ENCODE assay signal across 17 cellular contexts in the genomic region with DNA sequence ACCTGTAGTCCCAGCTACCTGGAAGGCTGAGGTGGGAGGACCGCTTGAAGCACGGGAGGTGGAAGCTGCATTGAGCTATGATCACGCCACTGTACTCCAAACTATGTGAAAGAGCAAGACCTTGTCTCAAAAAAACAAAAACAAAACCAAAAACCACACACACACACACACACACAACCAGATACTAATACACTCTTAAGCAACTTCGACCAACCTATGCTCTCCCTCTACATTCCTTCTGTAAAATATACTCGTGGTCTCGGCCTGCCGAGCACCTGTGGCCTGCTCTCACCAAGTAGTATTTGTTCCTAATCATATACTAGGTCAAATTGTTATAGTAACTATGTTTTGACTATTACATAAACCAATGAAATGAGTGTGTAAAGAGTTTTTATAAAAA. TPM values are rescaled to one million over a fixed set of nuclear protein-coding genes. Genes with fewer than 3 reads are reported as not detected.
DNase-seq lines count a peak whose midpoint lies in the region; ATAC-seq and TF ChIP-seq lines count a peak whose summit lies in the region.
"Had no signal": no experiment of that assay in that cellular context is flagged by ENCODE, and none has a peak within 500 bp of the region (broad histone marks: within the 10 kb centered on the region; RNA-seq: fewer than 3 reads in every experiment).

No MANE protein-coding gene starts in this region.

- no peak overlapping the region for H2AFZ ChIP-seq in GM23338

- no peaks in the 10 kb centered on the region for H3K27me3 ChIP-seq in CD4-positive, alpha-beta T cell (ENCODE audit: control insufficient read depth, insufficient read depth, low read length)
- no peaks in the 10 kb centered on the region for H3K27me3 ChIP-seq in GM23338 (ENCODE audit: insufficient read depth)
- no peaks in the 10 kb centered on the region for H3K27me3 ChIP-seq in naive thymus-derived CD4-positive, alpha-beta T cell (ENCODE audit: control insufficient read depth in 2 of 2, insufficient read depth in 2 of 2, low read length in 2 of 2)

- peaks cover 30% of the 10 kb centered on the region for H3K36me3 ChIP-seq in GM23338 (ENCODE audit: insufficient read depth)
- peaks cover 3 to 14% (median 3%) of the 10 kb centered on the region in 3 experiments for H3K36me3 ChIP-seq in naive thymus-derived CD4-positive, alpha-beta T cell (ENCODE audit: control insufficient read depth in 2 of 3, insufficient read depth in 3 of 3, low read length in 3 of 3)

- no peaks in the 10 kb centered on the region for H3K27me3 Mint-ChIP-seq in CD4-positive, alpha-beta T cell
- peaks cover 16% of the 10 kb centered on the region for H3K27me3 Mint-ChIP-seq in GM23338 (ENCODE audit: insufficient read depth, low read depth, poor library complexity)
- peaks cover 0 to 8% (median 0%) of the 10 kb centered on the region in 5 donors for H3K27me3 Mint-ChIP-seq in naive thymus-derived CD4-positive, alpha-beta T cell

- H3K9me2 ChIP-seq in GM23338 (ENCODE audit: insufficient read depth), result no peaks in the 10 kb centered on the region

- H3F3A ChIP-seq in GM23338 (replicated peaks; ENCODE audit: low read depth), result peaks cover 14% of the 10 kb centered on the region

- no peak overlapping the region for H3K27ac ChIP-seq in CD4-positive, alpha-beta T cell (ENCODE audit: low read depth, low read length)
- peak overlapping the region; percentile 15; the same call in 1 of the 2 replicates for H3K27ac ChIP-seq in GM23338 (ENCODE audit: low read depth)
- H3K27ac ChIP-seq in naive thymus-derived CD4-positive, alpha-beta T cell (ENCODE audit: low read depth, low read length), result no peak overlapping the region
- H3K27ac ChIP-seq: BLaER1 treated with 17β-estradiol and CSF1 and Interleukin-3, amounts not matched to agents 10 nM and 100 nM had no signal

- peaks cover 32% of the 10 kb centered on the region for H3K36me3 Mint-ChIP-seq in CD4-positive, alpha-beta T cell (ENCODE audit: low read depth)
- peaks cover 35% of the 10 kb centered on the region for H3K36me3 Mint-ChIP-seq in GM23338 (ENCODE audit: low read depth)
- H3K36me3 Mint-ChIP-seq in naive thymus-derived CD4-positive, alpha-beta T cell, result peaks cover 0 to 15% (median 6%) of the 10 kb centered on the region in 5 donors

- peaks cover 4% of the 10 kb centered on the region for H3K4me1 Mint-ChIP-seq in CD4-positive, alpha-beta T cell (ENCODE audit: low read depth)
- no peaks in the 10 kb centered on the region for H3K4me1 Mint-ChIP-seq in GM23338
- H3K4me1 Mint-ChIP-seq in naive thymus-derived CD4-positive, alpha-beta T cell, result peaks cover 0 to 6% (median 5%) of the 10 kb centered on the region in 7 donors

- no peaks in the 10 kb centered on the region for H3K79me2 ChIP-seq in GM23338 (replicated peaks; ENCODE audit: insufficient read depth)

- no peak for DNase-seq in CD4-positive, alpha-beta T cell
- DNase-seq in GM23338 (ENCODE audit: low spot score) (no peak), choroid plexus epithelial cell (ENCODE audit: low read depth) (peak; percentile 13), HUDEP-2 (lab: John Stamatoyannopoulos, UW; ENCODE audit: unreplicated experiment in 76 of 76) (no peak), head of caudate nucleus (no peak), OCI-M2 (lab: John Stamatoyannopoulos, UW; ENCODE audit: unreplicated experiment) (no peak)
- no peak for DNase-seq in naive thymus-derived CD4-positive, alpha-beta T cell
- DNase-seq in activated CD8-positive, alpha-beta memory T cell treated with anti-CD3 and anti-CD28 coated beads for 24 hours, result no peak
- DNase-seq: ACHN; CD4-positive, CD25-positive, alpha-beta regulatory T cell; COR-L47; DND-41; GDM1; H7; IMR-90 had no signal

- H3K4me3 ChIP-seq in GM23338 (no peak overlapping the region), choroid plexus epithelial cell (ENCODE audit: low read depth, low read length) (no peak overlapping the region)
- H3K4me3 ChIP-seq in naive thymus-derived CD4-positive, alpha-beta T cell (ENCODE audit: low read length), result no peak overlapping the region
- H3K4me3 ChIP-seq: BLaER1 treated with 17β-estradiol and CSF1 and Interleukin-3, amounts not matched to agents 10 nM and 100 nM had no signal

- TF ChIP-seq CTCF in CD4-positive, alpha-beta T cell (IDR thresholded peaks at IDR 0.05), result no peak
- TF ChIP-seq CTCF in GM23338 (conservative IDR thresholded peaks at IDR 0.05; ENCODE audit: low read depth in 2 of 2) (no peak), choroid plexus epithelial cell (conservative IDR thresholded peaks at IDR 0.05; ENCODE audit: low read depth, low read length) (no peak)

- H3K4me3 Mint-ChIP-seq in CD4-positive, alpha-beta T cell, result no peak overlapping the region
- no peak overlapping the region; the same call in 2 of the 3 replicates for H3K4me3 Mint-ChIP-seq in GM23338
- H3K4me3 Mint-ChIP-seq in naive thymus-derived CD4-positive, alpha-beta T cell, result no peak overlapping the region
- H3K4me3 Mint-ChIP-seq: CD4-positive, CD25-positive, alpha-beta regulatory T cell had no signal

- CTCF ChIA-PET in CD4-positive, alpha-beta T cell (lab: Charles Lee), result no interaction called here
- CTCF ChIA-PET in naive thymus-derived CD4-positive, alpha-beta T cell (lab: Charles Lee), result interaction anchor here (0.8 kb wide), 1 partner anchor 531 kb away, joined by 3 read pairs; no protein-coding TSS in a partner anchor

- H3K9me3 Mint-ChIP-seq in CD4-positive, alpha-beta T cell, result no peaks in the 10 kb centered on the region
- no peaks in the 10 kb centered on the region for H3K9me3 Mint-ChIP-seq in GM23338
- no peaks in the 10 kb centered on the region for H3K9me3 Mint-ChIP-seq in naive thymus-derived CD4-positive, alpha-beta T cell
- H3K9me3 Mint-ChIP-seq: CD4-positive, CD25-positive, alpha-beta regulatory T cell had no signal

- H4K20me1 ChIP-seq in GM23338 (replicated peaks; ENCODE audit: insufficient read depth), result peaks cover 12% of the 10 kb centered on the region; the same call in 1 of the 2 replicates

- POLR2A ChIA-PET in CD4-positive, alpha-beta T cell (lab: Charles Lee), result no interaction called here
- POLR2A ChIA-PET in naive thymus-derived CD4-positive, alpha-beta T cell (lab: Charles Lee), result no interaction called here

- intact Hi-C loops in CD4-positive, alpha-beta T cell (cut with DNase I, micrococcal nuclease), result no loop called here
- intact Hi-C loops in naive thymus-derived CD4-positive, alpha-beta T cell (cut with micrococcal nuclease), result no loop called here
- intact Hi-C loops in head of caudate nucleus (cut with DNase I), result loop anchor here (10.0 kb wide), 1 partner anchor 539 kb away; no protein-coding TSS in a partner anchor

- H3K4me2 ChIP-seq in GM23338, result no peak overlapping the region
- H3K4me2 ChIP-seq: BLaER1 treated with 17β-estradiol and CSF1 and Interleukin-3, amounts not matched to agents 10 nM and 100 nM had no signal

- ATAC-seq in CD4-positive, alpha-beta T cell (ENCODE audit: poor library complexity), result no peak
- ATAC-seq in GM23338, result no peak
- no peak for ATAC-seq in naive thymus-derived CD4-positive, alpha-beta T cell

- H3K9me3 ChIP-seq in CD4-positive, alpha-beta T cell (ENCODE audit: control insufficient read depth, low read length), result no peaks in the 10 kb centered on the region
- H3K9me3 ChIP-seq in naive thymus-derived CD4-positive, alpha-beta T cell (ENCODE audit: control insufficient read depth in 2 of 3, low read length in 3 of 3), result no peaks in the 10 kb centered on the region
- H3K9me3 ChIP-seq: BLaER1 treated with 17β-estradiol and CSF1 and Interleukin-3, amounts not matched to agents 10 nM and 100 nM had no signal

- no peaks in the 10 kb centered on the region for H3K4me1 ChIP-seq in GM23338 (ENCODE audit: insufficient read depth)
- peaks cover 0 to 4% of the 10 kb centered on the region in 2 donors for H3K4me1 ChIP-seq in naive thymus-derived CD4-positive, alpha-beta T cell (ENCODE audit: control insufficient read depth in 2 of 2, insufficient read depth in 2 of 2, low read length in 2 of 2)

- peak overlapping the region; percentile 29 for H3K27ac Mint-ChIP-seq in CD4-positive, alpha-beta T cell
- H3K27ac Mint-ChIP-seq in GM23338, result no peak overlapping the region
- H3K27ac Mint-ChIP-seq in naive thymus-derived CD4-positive, alpha-beta T cell, result peak overlapping the region in 7 of 9 donors; percentile 4 to 42 (median 28)

TF ChIP-seq in GM23338, 12 proteins besides CTCF, POLR2A, EP300 and RAD21:
- TF ChIP-seq ETS1 (IDR thresholded peaks at IDR 0.05) (no peak), ZNF114 (CRISPR knock-in tag; IDR thresholded peaks at IDR 0.05) (no peak), ZNF331 (CRISPR knock-in tag; IDR thresholded peaks at IDR 0.05; ENCODE audit: low read depth) (no peak), EZH2 (IDR thresholded peaks at IDR 0.05; ENCODE audit: low read depth, unreplicated experiment) (no peak), POLR2AphosphoS5 (IDR thresholded peaks at IDR 0.05; ENCODE audit: low read depth) (no peak), NANOG (IDR thresholded peaks at IDR 0.05; ENCODE audit: borderline replicate concordance) (no peak), STAT1 (IDR thresholded peaks at IDR 0.05; ENCODE audit: unreplicated experiment) (no peak), EZH2phosphoT487 (IDR thresholded peaks at IDR 0.05; ENCODE audit: unreplicated experiment) (no peak)
TF ChIP-seq in GM23338: peak in this region for 0.

RNA-seq across cellular contexts. Expression of gene SYT2, which starts 13.5 kb away (rescaled TPM):
- not detected for total RNA-seq in CD4-positive, alpha-beta T cell
- 11.4 and 12.5 TPM in 2 replicates for total RNA-seq in GM23338 (2014; rRNA removed; shearing (Covaris generic))
- polyA plus RNA-seq in GM23338 (2016; fragmentation: Nextera tagmentation; extraction: Ambion mirVana), result 2.4 TPM in 2 replicates
- total RNA-seq in naive thymus-derived CD4-positive, alpha-beta T cell, result not detected
- polyA plus RNA-seq in naive thymus-derived CD4-positive, alpha-beta T cell, result under 1 TPM in 1 of 2 donors, not detected in 1; 0.02 TPM
- total RNA-seq: A172; CD4-positive, CD25-positive, alpha-beta regulatory T cell had no signal

Comparison
In these comparisons a context has a peak if more than half of its experiments do, and no peak if none do; other contexts are left out.
1. RNA of gene SYT2, which starts 13.5 kb away (total RNA-seq): 11.4 to 12.5 TPM in GM23338; not detected in CD4-positive, alpha-beta T cell and not detected in naive thymus-derived CD4-positive, alpha-beta T cell; every median in the first group is over 10 times any median in the second.